Comparison of ENCODE assay signal across 8 cellular contexts in the genomic region with DNA sequence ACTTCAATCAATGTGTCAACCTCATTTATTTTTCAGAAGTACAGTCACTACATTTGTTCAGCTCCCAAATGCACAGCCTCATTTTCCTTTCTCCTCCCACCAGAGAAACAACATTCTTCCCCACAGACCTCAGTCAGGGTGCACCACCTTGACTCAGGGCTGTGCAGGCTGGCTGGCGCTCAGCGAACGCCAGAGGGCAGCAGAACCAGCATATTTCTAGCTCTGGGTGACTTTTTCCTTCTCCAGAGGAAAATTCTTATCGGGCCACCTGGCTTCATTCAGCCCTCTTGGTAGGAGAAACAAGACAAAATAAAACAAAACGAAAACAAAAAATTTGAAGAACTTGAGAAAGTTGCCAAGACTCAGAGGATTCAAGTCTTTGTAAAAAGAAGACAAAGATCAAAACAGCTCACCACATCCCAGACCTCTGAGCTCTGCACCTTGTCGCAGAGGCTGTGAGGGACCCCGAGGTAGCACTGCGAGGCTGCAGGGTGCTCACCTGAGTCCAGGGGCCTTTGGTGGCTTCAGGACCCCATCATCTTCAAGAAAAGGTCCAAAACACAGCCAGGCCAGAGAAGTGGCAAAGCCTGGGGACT. TPM values are rescaled to one million over a fixed set of nuclear protein-coding genes. Genes with fewer than 3 reads are reported as not detected.
DNase-seq lines count a peak whose midpoint lies in the region; ATAC-seq and TF ChIP-seq lines count a peak whose summit lies in the region.

No MANE protein-coding gene starts in this region.

- no peak for ATAC-seq in CD4-positive, alpha-beta T cell (ENCODE audit: poor library complexity)
- ATAC-seq in GM21390 (IDR thresholded peaks at IDR 0.05; ENCODE audit: unreplicated experiment): peak; percentile 50
- ATAC-seq in activated CD4-positive, alpha-beta T cell treated with anti-CD3 and anti-CD28 coated beads for 36 hours: peak; percentile 49
- peak; percentile 72 for ATAC-seq in memory B cell (ENCODE audit: low read depth)
- no peak for ATAC-seq in thoracic aorta (ENCODE audit: insufficient number of reproducible peaks, low FRiP score, low read depth)

- H3K4me3 ChIP-seq in thoracic aorta: no peak overlapping the region

- no peaks in the 10 kb centered on the region for H3K4me1 ChIP-seq in thoracic aorta (ENCODE audit: control insufficient read depth in 1 of 2, low read depth in 2 of 2)

- H3K36me3 Mint-ChIP-seq in CD4-positive, alpha-beta T cell (ENCODE audit: low read depth): no peaks in the 10 kb centered on the region
- no peaks in the 10 kb centered on the region for H3K36me3 Mint-ChIP-seq in activated CD4-positive, alpha-beta T cell treated with anti-CD3 and anti-CD28 coated beads for 36 hours (ENCODE audit: low read depth)
- H3K36me3 Mint-ChIP-seq in memory B cell: no peaks in the 10 kb centered on the region

- no peaks in the 10 kb centered on the region for H3K36me3 ChIP-seq in thoracic aorta

- peak in 8 of 10 experiments; percentile 7 to 42 (median 12) for DNase-seq in CD4-positive, alpha-beta T cell
- DNase-seq in NCI-H2107 (lab: John Stamatoyannopoulos, UW) (peak; percentile 75), ecto neural progenitor cell (ENCODE audit: low spot score) (peak; percentile 82), memory B cell (ENCODE audit: low spot score in 2 of 2) (peak; percentile 39 to 53), thoracic aorta (ENCODE audit: low spot score) (no peak), KG1 (lab: John Stamatoyannopoulos, UW) (no peak)
- peak; percentile 68 for DNase-seq in activated CD4-positive, alpha-beta T cell treated with anti-CD3 and anti-CD28 coated beads for 36 hours

- H3K9me3 ChIP-seq in CD4-positive, alpha-beta T cell (ENCODE audit: control insufficient read depth, low read length): no peaks in the 10 kb centered on the region
- no peaks in the 10 kb centered on the region for H3K9me3 ChIP-seq in thoracic aorta

- H3K27ac Mint-ChIP-seq in CD4-positive, alpha-beta T cell: no peak overlapping the region
- no peak overlapping the region for H3K27ac Mint-ChIP-seq in activated CD4-positive, alpha-beta T cell treated with anti-CD3 and anti-CD28 coated beads for 36 hours
- H3K27ac Mint-ChIP-seq in memory B cell: no peak overlapping the region

- CTCF ChIA-PET in CD4-positive, alpha-beta T cell (lab: Charles Lee): interaction anchor here (0.8 to 1.0 kb wide), 2 partner anchors 66 to 665 kb away, joined by 3 read pairs; no protein-coding TSS in a partner anchor
- CTCF ChIA-PET in activated CD4-positive, alpha-beta T cell treated with anti-CD3 and anti-CD28 coated beads for 36 hours (lab: Charles Lee): interaction anchor here (0.6 to 2.2 kb wide), 10 partner anchors 13 to 783 kb away, joined by 3 to 21 read pairs (median 3); no protein-coding TSS in a partner anchor

- peak; percentile 62 for TF ChIP-seq CTCF in CD4-positive, alpha-beta T cell (IDR thresholded peaks at IDR 0.05)
- peak; percentile 57 for TF ChIP-seq CTCF in thoracic aorta (IDR thresholded peaks at IDR 0.05)

- POLR2A ChIA-PET in CD4-positive, alpha-beta T cell (lab: Charles Lee): no interaction called here
- POLR2A ChIA-PET in activated CD4-positive, alpha-beta T cell treated with anti-CD3 and anti-CD28 coated beads for 36 hours (lab: Charles Lee): no interaction called here

- peaks cover 38% of the 10 kb centered on the region for H3K27me3 Mint-ChIP-seq in CD4-positive, alpha-beta T cell
- peaks cover 14% of the 10 kb centered on the region for H3K27me3 Mint-ChIP-seq in activated CD4-positive, alpha-beta T cell treated with anti-CD3 and anti-CD28 coated beads for 36 hours
- peaks cover 20% of the 10 kb centered on the region for H3K27me3 Mint-ChIP-seq in memory B cell

- H3K4me3 Mint-ChIP-seq in CD4-positive, alpha-beta T cell: no peak overlapping the region
- no peak overlapping the region for H3K4me3 Mint-ChIP-seq in activated CD4-positive, alpha-beta T cell treated with anti-CD3 and anti-CD28 coated beads for 36 hours
- H3K4me3 Mint-ChIP-seq in memory B cell: no peak overlapping the region

- no peaks in the 10 kb centered on the region for H3K9me3 Mint-ChIP-seq in CD4-positive, alpha-beta T cell
- H3K9me3 Mint-ChIP-seq in activated CD4-positive, alpha-beta T cell treated with anti-CD3 and anti-CD28 coated beads for 36 hours (ENCODE audit: low read depth): no peaks in the 10 kb centered on the region
- no peaks in the 10 kb centered on the region for H3K9me3 Mint-ChIP-seq in memory B cell

- H3K4me1 Mint-ChIP-seq in CD4-positive, alpha-beta T cell (ENCODE audit: low read depth): no peaks in the 10 kb centered on the region
- H3K4me1 Mint-ChIP-seq in activated CD4-positive, alpha-beta T cell treated with anti-CD3 and anti-CD28 coated beads for 36 hours: no peaks in the 10 kb centered on the region
- peaks cover 3% of the 10 kb centered on the region for H3K4me1 Mint-ChIP-seq in memory B cell

- H3K27ac ChIP-seq in CD4-positive, alpha-beta T cell (ENCODE audit: low read depth, low read length): no peak overlapping the region
- H3K27ac ChIP-seq in thoracic aorta: no peak overlapping the region

- intact Hi-C loops in CD4-positive, alpha-beta T cell (cut with DNase I, micrococcal nuclease): loop anchor here (1.0 to 2.0 kb wide), 2 partner anchors 621 to 665 kb away; no protein-coding TSS in a partner anchor
- intact Hi-C loops in activated CD4-positive, alpha-beta T cell treated with anti-CD3 and anti-CD28 coated beads for 36 hours (cut with DNase I, micrococcal nuclease): loop anchor here (1.0 kb wide), 2 partner anchors 621 to 665 kb away; no protein-coding TSS in a partner anchor

- H3K27me3 ChIP-seq in CD4-positive, alpha-beta T cell (ENCODE audit: control insufficient read depth, insufficient read depth, low read length): no peaks in the 10 kb centered on the region
- no peaks in the 10 kb centered on the region for H3K27me3 ChIP-seq in thoracic aorta (replicated peaks; ENCODE audit: insufficient read depth)

RNA-seq across cellular contexts. Expression of gene PAH, which starts 33.7 kb away (rescaled TPM):
- not detected for total RNA-seq in CD4-positive, alpha-beta T cell
- total RNA-seq in activated CD4-positive, alpha-beta T cell treated with anti-CD3 and anti-CD28 coated beads for 36 hours: not detected
- total RNA-seq in thoracic aorta: not detected

Comparison
In these comparisons a context has a peak if more than half of its experiments do, and no peak if none do; other contexts are left out.
1. ATAC-seq: peak in GM21390 (single experiment), activated CD4-positive, alpha-beta T cell treated with anti-CD3 and anti-CD28 coated beads for 36 hours (single experiment) and memory B cell (single experiment); none in CD4-positive, alpha-beta T cell (single experiment) and thoracic aorta (single experiment).
2. DNase-seq: peak in CD4-positive, alpha-beta T cell (8 of 10), NCI-H2107 (single experiment), activated CD4-positive, alpha-beta T cell treated with anti-CD3 and anti-CD28 coated beads for 36 hours (single experiment), ecto neural progenitor cell (single experiment) and memory B cell (2 of 2); none in thoracic aorta (single experiment) and KG1 (single experiment).